19 cellular contexts compared by ENCODE assay signal in genomic region chr2:120401275-120402069, GRCh38. TPM values are rescaled to one million over a fixed set of nuclear protein-coding genes. Genes with fewer than 3 reads are reported as not detected.
"Had no signal": no experiment of that assay in that cellular context is flagged by ENCODE, and none has a peak within 500 bp of the region (broad histone marks: within the 10 kb centered on the region; RNA-seq: fewer than 3 reads in every experiment).

No MANE protein-coding gene starts in this region.

- H3K27ac ChIP-seq: ascending aorta, esophagus squamous epithelium, left lung, pancreas, VCaP had no signal

- H3K27me3 ChIP-seq: ascending aorta, pancreas had no signal

- H3K4me1 ChIP-seq: ascending aorta, esophagus squamous epithelium, left lung, pancreas had no signal

- H3K9me3 Mint-ChIP-seq: activated naive CD8-positive, alpha-beta T cell treated with anti-CD3 and anti-CD28 coated beads, Interleukin-2, amount 10 ng/mL, durations not matched to agents 7 days and 5 days; natural killer cell treated with Interleukin-12 subunit alpha and Interleukin-12 subunit beta and Interleukin-15 and Interleukin-18, amount 100 ng/mL, for 72 hours; T-cell had no signal

- H3K4me1 Mint-ChIP-seq: activated naive CD8-positive, alpha-beta T cell treated with anti-CD3 and anti-CD28 coated beads, Interleukin-2, amount 10 ng/mL, durations not matched to agents 7 days and 5 days; memory B cell; stimulated activated naive B cell treated with anti-CD40 and anti-IgM and Interleukin-4, amounts not matched to agents 10 μg/mL and 1 μg/mL and 100 μg/mL, for 72 hours; T-cell had no signal

- H3K4me3 ChIP-seq: ascending aorta, esophagus squamous epithelium, left lung, pancreas, smooth muscle cell had no signal

- H3K4me3 Mint-ChIP-seq: activated naive CD8-positive, alpha-beta T cell treated with anti-CD3 and anti-CD28 coated beads, Interleukin-2, amount 10 ng/mL, durations not matched to agents 7 days and 5 days; activated T-cell treated with anti-CD3 and anti-CD28 coated beads, Interleukin-2, amount 50 U/mL, for 72 hours; memory B cell; natural killer cell treated with Interleukin-12 subunit alpha and Interleukin-12 subunit beta and Interleukin-15 and Interleukin-18, amount 100 ng/mL, for 72 hours; stimulated activated naive B cell treated with anti-CD40 and anti-IgM and Interleukin-4, amounts not matched to agents 10 μg/mL and 1 μg/mL and 100 μg/mL, for 72 hours; T-cell had no signal

- H3K27ac Mint-ChIP-seq: activated naive CD8-positive, alpha-beta T cell treated with anti-CD3 and anti-CD28 coated beads, Interleukin-2, amount 10 ng/mL, durations not matched to agents 7 days and 5 days; activated T-cell treated with anti-CD3 and anti-CD28 coated beads, Interleukin-2, amount 50 U/mL, for 72 hours; memory B cell; natural killer cell treated with Interleukin-12 subunit alpha and Interleukin-12 subunit beta and Interleukin-15 and Interleukin-18, amount 100 ng/mL, for 72 hours; stimulated activated naive B cell treated with anti-CD40 and anti-IgM and Interleukin-4, amounts not matched to agents 10 μg/mL and 1 μg/mL and 100 μg/mL, for 72 hours; T-cell had no signal

- ATAC-seq: activated T-cell treated with anti-CD3 and anti-CD28 coated beads, Interleukin-2, amount 50 U/mL, for 72 hours; left lung; pancreas; stimulated activated naive B cell treated with anti-CD40 and anti-IgM and Interleukin-4, amounts not matched to agents 10 μg/mL and 1 μg/mL and 100 μg/mL, for 72 hours; T-cell had no signal

- H3K36me3 Mint-ChIP-seq: activated naive CD8-positive, alpha-beta T cell treated with anti-CD3 and anti-CD28 coated beads, Interleukin-2, amount 10 ng/mL, durations not matched to agents 7 days and 5 days; memory B cell; natural killer cell treated with Interleukin-12 subunit alpha and Interleukin-12 subunit beta and Interleukin-15 and Interleukin-18, amount 100 ng/mL, for 72 hours; stimulated activated naive B cell treated with anti-CD40 and anti-IgM and Interleukin-4, amounts not matched to agents 10 μg/mL and 1 μg/mL and 100 μg/mL, for 72 hours; T-cell had no signal

- H3K36me3 ChIP-seq: ascending aorta, esophagus squamous epithelium, left lung, pancreas had no signal

- H3K9me3 ChIP-seq: ascending aorta, esophagus squamous epithelium, left lung, pancreas had no signal

- DNase-seq: activated CD4-positive, alpha-beta T cell treated with anti-CD3 and anti-CD28 coated beads for 4 hours; activated gamma-delta T cell treated with Interleukin-2 at 50 U/mL for 16 hours; activated naive CD8-positive, alpha-beta T cell treated with anti-CD3 and anti-CD28 coated beads, Interleukin-2, amount 10 ng/mL, durations not matched to agents 7 days and 5 days; activated T-cell treated with anti-CD3 and anti-CD28 coated beads, Interleukin-2, amount 50 U/mL, for 72 hours; esophagus squamous epithelium; foreskin fibroblast; glutamatergic neuron; left lung; stimulated activated naive B cell treated with anti-CD40 and anti-IgM and Interleukin-4, amounts not matched to agents 10 μg/mL and 1 μg/mL and 100 μg/mL, for 72 hours; T1000; trophoblast cell had no signal

RNA-seq across cellular contexts. Expression of gene INHBB, which starts 55.5 kb away (rescaled TPM):
- total RNA-seq: activated naive CD8-positive, alpha-beta T cell treated with anti-CD3 and anti-CD28 coated beads, Interleukin-2, amount 10 ng/mL, durations not matched to agents 7 days and 5 days; activated T-cell treated with anti-CD3 and anti-CD28 coated beads, Interleukin-2, amount 50 U/mL, for 72 hours; natural killer cell treated with Interleukin-12 subunit alpha and Interleukin-12 subunit beta and Interleukin-15 and Interleukin-18, amount 100 ng/mL, for 72 hours; SK-MEL-5 had no signal
